20 cellular contexts compared by ENCODE assay signal in genomic region chr5:68026092-68026910, GRCh38.
"Had no signal": no experiment of that assay in that cellular context is flagged by ENCODE, and none has a peak within 500 bp of the region (broad histone marks: within the 10 kb centered on the region; RNA-seq: fewer than 3 reads in every experiment).

No MANE protein-coding gene starts in this region.

- H3K4me1 ChIP-seq: body of pancreas, SJCRH30 had no signal

- H3K27ac ChIP-seq: body of pancreas, SJCRH30, VCaP had no signal

- ATAC-seq: activated CD4-positive, alpha-beta T cell treated with anti-CD3 and anti-CD28 coated beads for 36 hours; activated CD8-positive, alpha-beta T cell treated with anti-CD3 and anti-CD28 coated beads, Interleukin-2, amount 10 ng/mL, durations not matched to agents 7 days and 5 days; activated naive CD8-positive, alpha-beta T cell treated with anti-CD3 and anti-CD28 coated beads, Interleukin-2, amount 50 U/mL, for 24 hours; body of pancreas; left cardiac atrium; mucosa of descending colon; T-cell had no signal

- H3K27ac Mint-ChIP-seq: activated CD4-positive, alpha-beta T cell treated with anti-CD3 and anti-CD28 coated beads for 36 hours; activated CD8-positive, alpha-beta T cell treated with anti-CD3 and anti-CD28 coated beads, Interleukin-2, amount 10 ng/mL, durations not matched to agents 7 days and 5 days; activated naive CD8-positive, alpha-beta T cell treated with anti-CD3 and anti-CD28 coated beads, Interleukin-2, amount 50 U/mL, for 24 hours; activated T-helper 1 cell treated with anti-CD3 and anti-CD28 coated beads, Interleukin-12 subunit alpha, Interleukin-12 subunit beta, Interleukin-2, Interleukin-4 antibody, amounts not matched to agents 30 ng/mL and 10 ng/mL and 1 ng/mL, durations not matched to agents 14 hours and 24 hours and 36 hours; dendritic cell treated with granulocyte-macrophage colony-stimulating factor and Interleukin-4, amounts not matched to agents 40 ng/mL and 50 ng/mL, for 4 days; natural killer cell treated with Interleukin-12 subunit alpha and Interleukin-12 subunit beta and Interleukin-15 and Interleukin-18, amount 100 ng/mL, for 72 hours; T-cell had no signal

- H3K4me1 Mint-ChIP-seq: activated CD4-positive, alpha-beta T cell treated with anti-CD3 and anti-CD28 coated beads for 36 hours; activated naive CD8-positive, alpha-beta T cell treated with anti-CD3 and anti-CD28 coated beads, Interleukin-2, amount 50 U/mL, for 24 hours; central memory CD8-positive, alpha-beta T cell; T-cell had no signal

- H3K36me3 Mint-ChIP-seq: natural killer cell treated with Interleukin-12 subunit alpha and Interleukin-12 subunit beta and Interleukin-15 and Interleukin-18, amount 100 ng/mL, for 72 hours; T-cell had no signal

- H3K27me3 ChIP-seq: body of pancreas, SJCRH30, tibial nerve had no signal

- H3K4me3 ChIP-seq: body of pancreas, lung, mucosa of descending colon, SJCRH30, tibial nerve had no signal

- H3K9me3 Mint-ChIP-seq: activated naive CD8-positive, alpha-beta T cell treated with anti-CD3 and anti-CD28 coated beads, Interleukin-2, amount 50 U/mL, for 24 hours; activated T-helper 1 cell treated with anti-CD3 and anti-CD28 coated beads, Interleukin-12 subunit alpha, Interleukin-12 subunit beta, Interleukin-2, Interleukin-4 antibody, amounts not matched to agents 30 ng/mL and 10 ng/mL and 1 ng/mL, durations not matched to agents 14 hours and 24 hours and 36 hours; central memory CD8-positive, alpha-beta T cell; dendritic cell treated with granulocyte-macrophage colony-stimulating factor and Interleukin-4, amounts not matched to agents 40 ng/mL and 50 ng/mL, for 4 days; natural killer cell treated with Interleukin-12 subunit alpha and Interleukin-12 subunit beta and Interleukin-15 and Interleukin-18, amount 100 ng/mL, for 72 hours had no signal

- H3K27me3 Mint-ChIP-seq: activated naive CD8-positive, alpha-beta T cell treated with anti-CD3 and anti-CD28 coated beads, Interleukin-2, amount 50 U/mL, for 24 hours; central memory CD8-positive, alpha-beta T cell; dendritic cell treated with granulocyte-macrophage colony-stimulating factor and Interleukin-4, amounts not matched to agents 40 ng/mL and 50 ng/mL, for 4 days had no signal

- H3K4me3 Mint-ChIP-seq: activated CD4-positive, alpha-beta T cell treated with anti-CD3 and anti-CD28 coated beads for 36 hours; activated CD8-positive, alpha-beta T cell treated with anti-CD3 and anti-CD28 coated beads, Interleukin-2, amount 10 ng/mL, durations not matched to agents 7 days and 5 days; activated naive CD8-positive, alpha-beta T cell treated with anti-CD3 and anti-CD28 coated beads, Interleukin-2, amount 50 U/mL, for 24 hours; activated T-helper 1 cell treated with anti-CD3 and anti-CD28 coated beads, Interleukin-12 subunit alpha, Interleukin-12 subunit beta, Interleukin-2, Interleukin-4 antibody, amounts not matched to agents 30 ng/mL and 10 ng/mL and 1 ng/mL, durations not matched to agents 14 hours and 24 hours and 36 hours; central memory CD8-positive, alpha-beta T cell; dendritic cell treated with granulocyte-macrophage colony-stimulating factor and Interleukin-4, amounts not matched to agents 40 ng/mL and 50 ng/mL, for 4 days; natural killer cell treated with Interleukin-12 subunit alpha and Interleukin-12 subunit beta and Interleukin-15 and Interleukin-18, amount 100 ng/mL, for 72 hours; T-cell had no signal

- H3K9me3 ChIP-seq: body of pancreas, mucosa of descending colon, SJCRH30, tibial nerve had no signal

- DNase-seq: activated CD4-positive, alpha-beta T cell treated with anti-CD3 and anti-CD28 coated beads for 36 hours; activated CD8-positive, alpha-beta T cell treated with anti-CD3 and anti-CD28 coated beads, Interleukin-2, amount 10 ng/mL, durations not matched to agents 7 days and 5 days; activated naive CD4-positive, alpha-beta T cell; activated naive CD8-positive, alpha-beta T cell treated with anti-CD3 and anti-CD28 coated beads, Interleukin-2, amount 50 U/mL, for 24 hours; body of pancreas; erythroblast; left cardiac atrium; mucosa of descending colon; SJCRH30; stimulated activated CD4-positive, alpha-beta T cell treated with anti-CD3 and anti-CD28 coated beads, Interleukin-15, amount 100 ng/mL, for 24 hours; stimulated activated CD4-positive, alpha-beta T cell treated with anti-CD3 and anti-CD28 coated beads, Interleukin-4, amount 100 ng/mL, for 4 hours; T-cell; T1000 had no signal

- H3K36me3 ChIP-seq: SJCRH30, tibial nerve had no signal
